Comparison of ENCODE assay signal across 22 cellular contexts in the genomic region with DNA sequence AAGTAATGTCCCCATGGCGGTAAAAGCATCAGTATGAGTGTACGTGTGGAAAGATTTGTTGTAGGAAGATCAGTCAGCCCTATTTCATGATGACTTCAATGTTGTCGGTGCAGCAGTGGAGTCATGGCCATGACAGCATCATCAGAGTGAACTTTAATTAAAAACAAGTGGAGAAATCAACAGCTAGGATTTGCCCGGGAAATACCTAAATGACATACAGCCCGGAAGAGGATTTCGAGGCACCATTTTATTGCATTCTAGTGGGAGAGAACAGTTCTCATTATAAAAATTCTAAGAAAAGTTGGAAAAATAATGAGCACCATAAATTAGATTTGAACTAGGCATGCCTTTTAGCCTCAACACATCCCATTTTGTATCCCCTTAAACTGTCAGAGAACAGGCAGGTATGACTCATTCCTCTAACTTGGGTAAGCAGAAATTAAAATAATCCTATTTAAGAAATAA.
DNase-seq lines count a peak whose midpoint lies in the region; ATAC-seq, FAIRE-seq and TF ChIP-seq lines count a peak whose summit lies in the region.
"Had no signal": no experiment of that assay in that cellular context is flagged by ENCODE, and none has a peak within 500 bp of the region (broad histone marks: within the 10 kb centered on the region; RNA-seq: fewer than 3 reads in every experiment).

No MANE protein-coding gene starts in this region.

- H2AFZ ChIP-seq in IMR-90 (replicated peaks; ENCODE audit: low read length, poor library complexity) (no peak overlapping the region), endothelial cell of umbilical vein (ENCODE audit: low read depth, low read length) (no peak overlapping the region), smooth muscle cell (ENCODE audit: low read depth) (no peak overlapping the region)

- BruUV-seq in IMR-90 (replicated peaks; lab: Mats Ljungman, UMichigan) (no TSS peak), endothelial cell of umbilical vein (replicated peaks; lab: Mats Ljungman, UMichigan) (no TSS peak)

- H2BK20ac ChIP-seq in IMR-90 (ENCODE audit: low read depth, low read length) = peak overlapping the region; percentile 92

- H3F3A ChIP-seq in smooth muscle cell (ENCODE audit: low read depth) = peaks cover 7% of the 10 kb centered on the region

- H3K4me3 ChIP-seq in BLaER1 (no peak overlapping the region), IMR-90 (ENCODE audit: insufficient read depth, low read depth, low read length) (no peak overlapping the region), endothelial cell of umbilical vein (replicated peaks in 1 of 3; ENCODE audit: insufficient read depth in 1 of 3, low read depth in 1 of 3, low read length in 3 of 3) (no peak overlapping the region), smooth muscle cell (no peak overlapping the region)
- H3K4me3 ChIP-seq: body of pancreas, MG63, transverse colon had no signal

- H2AK5ac ChIP-seq in IMR-90 (ENCODE audit: low read depth, low read length) = peak overlapping the region; percentile 93

- peak overlapping the region; percentile 68; the same call in 1 of the 3 replicates for H2BK15ac ChIP-seq in IMR-90 (ENCODE audit: low read depth, low read length)

- H3K18ac ChIP-seq in IMR-90 (ENCODE audit: low read depth, low read length) = no peak overlapping the region

- H3K23ac ChIP-seq in IMR-90 (ENCODE audit: low read depth, low read length) = peak overlapping the region; percentile 73; the same call in 1 of the 2 replicates

- in situ Hi-C loops in IMR-90 (cut with MboI; ENCODE audit: low sequenced_read_pairs) = no loop called here

- peak overlapping the region; percentile 81 for H2AK9ac ChIP-seq in IMR-90 (replicated peaks; ENCODE audit: low read depth, low read length, poor library complexity)

- no peak overlapping the region for H3K56ac ChIP-seq in IMR-90 (ENCODE audit: extremely low read depth, insufficient read depth, low read length)

- no peak for FAIRE-seq in endothelial cell of umbilical vein (lab: Jason Lieb, UNC)
- FAIRE-seq: GM12891 had no signal

- WGBS in IMR-90 (ENCODE audit: extremely low coverage in 2 of 2, insufficient read length in 1 of 2), 2 experiments = 0% methylated on average over 1 of the region's 6 CpGs; no CpG with 5 or more reads in 1 of the 2 experiments
- 51% methylated on average over 6 of the region's 6 CpGs for WGBS in smooth muscle cell (ENCODE audit: low lambda C conversion rate)

- no peaks in the 10 kb centered on the region for H4K20me1 ChIP-seq in BLaER1
- no peaks in the 10 kb centered on the region for H4K20me1 ChIP-seq in IMR-90 (ENCODE audit: insufficient read depth, low read length)
- H4K20me1 ChIP-seq in endothelial cell of umbilical vein (replicated peaks; ENCODE audit: control insufficient read depth, extremely low read depth, insufficient read depth, low read length) = no peaks in the 10 kb centered on the region
- H4K20me1 ChIP-seq in smooth muscle cell (ENCODE audit: low read depth) = no peaks in the 10 kb centered on the region

- intact Hi-C loops in IMR-90 (cut with micrococcal nuclease) (loop anchor here (5.0 kb wide), 1 partner anchor 43 kb away; no protein-coding TSS in a partner anchor), endothelial cell of umbilical vein (cut with micrococcal nuclease) (no loop called here)

- no peak for TF ChIP-seq RAD21 in IMR-90 (IDR thresholded peaks at IDR 0.05; ENCODE audit: low read length)

- TF ChIP-seq POLR2A in IMR-90 (IDR thresholded peaks at IDR 0.05; ENCODE audit: low read depth, low read length) (no peak), endothelial cell of umbilical vein (IDR thresholded peaks at IDR 0.05; ENCODE audit: low read depth, low read length) (no peak)

- H3K14ac ChIP-seq in IMR-90 (replicated peaks; ENCODE audit: low read depth, low read length) = peak overlapping the region; percentile 71

- peak overlapping the region; percentile 70 for H2BK120ac ChIP-seq in IMR-90 (ENCODE audit: low read depth, low read length)

- no peak overlapping the region for H4K5ac ChIP-seq in IMR-90 (ENCODE audit: low read depth, low read length)

- peak overlapping the region; percentile 97 for H3K27ac ChIP-seq in BLaER1
- H3K27ac ChIP-seq in IMR-90 (ENCODE audit: insufficient read depth, low read length) = no peak overlapping the region
- no peak overlapping the region for H3K27ac ChIP-seq in endothelial cell of umbilical vein (ENCODE audit: insufficient read depth, low read depth, low read length)
- peak overlapping the region; percentile 35 for H3K27ac ChIP-seq in smooth muscle cell (ENCODE audit: low read depth)
- H3K27ac ChIP-seq: body of pancreas, transverse colon had no signal

- DNase-seq in IMR-90 (peak; percentile 40), endothelial cell of umbilical vein (ENCODE audit: low read depth, low spot score) (no peak), smooth muscle cell (lab: John Stamatoyannopoulos, UW; ENCODE audit: unreplicated experiment) (no peak), DMS153 treated with DMSO at 0.1 percent for 48 hours (lab: John Stamatoyannopoulos, UW; ENCODE audit: unreplicated experiment) (no peak), NCI-H1436 treated with DMSO at 0.1 percent for 48 hours (lab: John Stamatoyannopoulos, UW) (no peak), HUDEP-2 (lab: John Stamatoyannopoulos, UW; ENCODE audit: unreplicated experiment in 76 of 76) (no peak), GM19238 (ENCODE audit: insufficient read length, low spot score) (no peak)
- DNase-seq: activated CD4-positive, alpha-beta T cell treated with anti-CD3 and anti-CD28 coated beads, Interleukin-2, amount 50 U/mL, for 48 hours; activated CD8-positive, alpha-beta memory T cell treated with anti-CD3 and anti-CD28 coated beads, Interleukin-2, amount 50 U/mL, for 48 hours; activated naive CD8-positive, alpha-beta T cell treated with anti-CD3 and anti-CD28 coated beads for 36 hours; body of pancreas; CD4-positive, alpha-beta T cell; effector memory CD8-positive, alpha-beta T cell; glutamatergic neuron; MG63; NCI-H1436; NCI-H526 treated with DMSO at 0.1 percent for 48 hours; nucleus accumbens; stimulated activated naive CD8-positive, alpha-beta T cell treated with anti-CD3 and anti-CD28 coated beads, Interleukin-15, amount 100 ng/mL, for 72 hours; transverse colon had no signal

- H3K79me2 ChIP-seq in endothelial cell of umbilical vein (ENCODE audit: control insufficient read depth, insufficient read depth, low read length) (no peaks in the 10 kb centered on the region), smooth muscle cell (ENCODE audit: low read depth) (no peaks in the 10 kb centered on the region)

- H4K8ac ChIP-seq in IMR-90 (ENCODE audit: low read depth in 2 of 2, low read length in 2 of 2) = peak overlapping the region in 1 of 2 experiments; percentile 53; a peak in 1 of 4 replicates

- peaks cover 16% of the 10 kb centered on the region for H3K9me1 ChIP-seq in IMR-90 (ENCODE audit: insufficient read depth, low read length)
- H3K9me1 ChIP-seq in endothelial cell of umbilical vein (replicated peaks; ENCODE audit: control insufficient read depth, extremely low read depth, insufficient read depth, low read length) = no peaks in the 10 kb centered on the region

- no peak; the same call in 1 of the 2 replicates for ATAC-seq in IMR-90 (ENCODE audit: low read depth)
- ATAC-seq: body of pancreas; effector memory CD8-positive, alpha-beta T cell; stimulated activated naive CD8-positive, alpha-beta T cell treated with anti-CD3 and anti-CD28 coated beads, Interleukin-15, amount 100 ng/mL, for 72 hours had no signal

- H2BK5ac ChIP-seq in IMR-90 (ENCODE audit: low read depth, low read length, poor library complexity, severe bottlenecking) = no peak overlapping the region

- H3K27me3 ChIP-seq in BLaER1 (no peaks in the 10 kb centered on the region), IMR-90 (ENCODE audit: control insufficient read depth, insufficient read depth, low read length) (no peaks in the 10 kb centered on the region), endothelial cell of umbilical vein (ENCODE audit: control insufficient read depth in 2 of 2, insufficient read depth in 2 of 2, low read length in 2 of 2) (no peaks in the 10 kb centered on the region), smooth muscle cell (ENCODE audit: low read depth) (no peaks in the 10 kb centered on the region)
- H3K27me3 ChIP-seq: body of pancreas, MG63, transverse colon had no signal

- POLR2A ChIA-PET in IMR-90 (lab: Charles Lee; ENCODE audit: unreplicated experiment) (no interaction called here), endothelial cell of umbilical vein (lab: Charles Lee) (no interaction called here)

- H3K36me3 ChIP-seq in BLaER1 = no peaks in the 10 kb centered on the region
- no peaks in the 10 kb centered on the region for H3K36me3 ChIP-seq in IMR-90 (ENCODE audit: control insufficient read depth, insufficient read depth, low read length)
- H3K36me3 ChIP-seq in endothelial cell of umbilical vein (ENCODE audit: control insufficient read depth in 2 of 2, extremely low read depth in 1 of 2, insufficient read depth in 2 of 2, low read length in 2 of 2) = no peaks in the 10 kb centered on the region
- no peaks in the 10 kb centered on the region for H3K36me3 ChIP-seq in smooth muscle cell (ENCODE audit: low read depth)
- H3K36me3 ChIP-seq: MG63, transverse colon had no signal

- H3K4me2 ChIP-seq in BLaER1 (peak overlapping the region; percentile 94), IMR-90 (ENCODE audit: low read depth, low read length) (no peak overlapping the region), endothelial cell of umbilical vein (ENCODE audit: insufficient read depth, low read length) (no peak overlapping the region), smooth muscle cell (peak overlapping the region; percentile 44)

- peak overlapping the region; percentile 55; the same call in 1 of the 2 replicates for H4K91ac ChIP-seq in IMR-90 (ENCODE audit: insufficient read depth, low read depth, low read length)

- dilution Hi-C loops in IMR-90 (cut with HindIII; ENCODE audit: low sequenced_read_pairs, unreplicated experiment) = no loop called here
- dilution Hi-C loops in endothelial cell of umbilical vein (cut with MboI; ENCODE audit: extremely low pct_ligation_motif_present, low sequenced_read_pairs) = no loop called here

- H3K4me1 ChIP-seq in BLaER1 (peaks cover 100% of the 10 kb centered on the region), IMR-90 (ENCODE audit: control insufficient read depth, insufficient read depth, low read length) (peaks cover 10% of the 10 kb centered on the region), endothelial cell of umbilical vein (ENCODE audit: control insufficient read depth, extremely low read depth, insufficient read depth, low read length) (no peaks in the 10 kb centered on the region), smooth muscle cell (ENCODE audit: low read depth) (peaks cover 18% of the 10 kb centered on the region)

- H3K9me3 ChIP-seq in BLaER1 = no peaks in the 10 kb centered on the region
- no peaks in the 10 kb centered on the region for H3K9me3 ChIP-seq in IMR-90 (ENCODE audit: control insufficient read depth, insufficient read depth, low read length)
- H3K9me3 ChIP-seq in endothelial cell of umbilical vein (replicated peaks; ENCODE audit: control insufficient read depth, insufficient read depth, low read length) = no peaks in the 10 kb centered on the region
- H3K9me3 ChIP-seq in smooth muscle cell (replicated peaks; ENCODE audit: low read depth) = no peaks in the 10 kb centered on the region
- H3K9me3 ChIP-seq: body of pancreas, MG63, transverse colon had no signal

- H3K4ac ChIP-seq in IMR-90 (ENCODE audit: low read depth, low read length) = peak overlapping the region; percentile 84

- TF ChIP-seq CTCF in IMR-90 (conservative IDR thresholded peaks at IDR 0.05; ENCODE audit: low read depth, low read length) (no peak), endothelial cell of umbilical vein (IDR thresholded peaks at IDR 0.05; ENCODE audit: extremely low read depth in 1 of 2, insufficient read depth in 1 of 2, low read depth in 1 of 2, low read length in 2 of 2) (no peak), smooth muscle cell (IDR thresholded peaks at IDR 0.05; ENCODE audit: borderline replicate concordance, insufficient read depth, poor library complexity, severe bottlenecking) (no peak)

- CTCF ChIA-PET in IMR-90 (lab: Yijun Ruan, JAX) = interaction anchor here (0.6 kb wide), 1 partner anchor 23 kb away, joined by 4 read pairs; no protein-coding TSS in a partner anchor
- CTCF ChIA-PET in endothelial cell of umbilical vein (lab: Charles Lee) = interaction anchor here (0.6 to 1.0 kb wide), 2 partner anchors 13 to 19 kb away, joined by 3 read pairs; no protein-coding TSS in a partner anchor

- H3K9ac ChIP-seq in BLaER1 = peak overlapping the region; percentile 13; the same call in 1 of the 2 replicates
- no peak overlapping the region for H3K9ac ChIP-seq in IMR-90 (ENCODE audit: low read depth, low read length)
- no peak overlapping the region for H3K9ac ChIP-seq in endothelial cell of umbilical vein (replicated peaks; ENCODE audit: extremely low read depth, insufficient read depth, low read length)
- H3K9ac ChIP-seq in smooth muscle cell (ENCODE audit: low read depth) = no peak overlapping the region

- H3K79me1 ChIP-seq in IMR-90 (ENCODE audit: low read depth in 1 of 2, low read length in 2 of 2) = peaks cover 0 to 11% of the 10 kb centered on the region in 2 experiments; a peak in 3 of 4 replicates

Comparison
In these comparisons a context has a peak if more than half of its experiments do, and no peak if none do; other contexts are left out.
1. H3K27ac ChIP-seq: peak in BLaER1 (single experiment) and smooth muscle cell (single experiment); none in IMR-90 (single experiment) and endothelial cell of umbilical vein (single experiment).
2. H3K4me2 ChIP-seq: peak in BLaER1 (single experiment) and smooth muscle cell (single experiment); none in IMR-90 (single experiment) and endothelial cell of umbilical vein (single experiment).